Comparison of ENCODE assay signal across 21 cellular contexts in genomic region chrX:108456971-108457477, GRCh38. TPM values are rescaled to one million over a fixed set of nuclear protein-coding genes. Genes with fewer than 3 reads are reported as not detected.
"Had no signal": no experiment of that assay in that cellular context is flagged by ENCODE, and none has a peak within 500 bp of the region (broad histone marks: within the 10 kb centered on the region; RNA-seq: fewer than 3 reads in every experiment).

No MANE protein-coding gene starts in this region.

- DNase-seq: activated CD4-positive, alpha-beta T cell treated with anti-CD3 and anti-CD28 coated beads for 1 hour; activated CD4-positive, alpha-beta T cell treated with anti-CD3 and anti-CD28 coated beads, Interleukin-2, amount 50 U/mL, for 1 hour; activated gamma-delta T cell treated with Interleukin-2 at 50 U/mL for 16 hours; activated T-cell treated with anti-CD3 and anti-CD28 coated beads, Interleukin-2, amount 50 U/mL, for 1 hour; anterior cingulate cortex; endodermal cell; foreskin keratinocyte; glutamatergic neuron; immature natural killer cell; natural killer cell; stimulated activated CD4-positive, alpha-beta T cell treated with anti-CD3 and anti-CD28 coated beads, Interleukin-4, amount 100 ng/mL, for 24 hours; stimulated activated naive CD4-positive, alpha-beta T cell treated with Interleukin-2 at 50 U/mL for 16 hours; T-cell; upper lobe of left lung; WERI-Rb-1 had no signal

- H3K27me3 ChIP-seq: foreskin keratinocyte, hepatocyte, upper lobe of left lung had no signal

- H3K9me3 ChIP-seq: thoracic aorta, upper lobe of left lung had no signal

- H3K27ac ChIP-seq: coronary artery, foreskin keratinocyte, hepatocyte, thoracic aorta, upper lobe of left lung, WERI-Rb-1 had no signal

- ATAC-seq: foreskin keratinocyte, left lobe of liver, natural killer cell, T-cell had no signal

- FAIRE-seq: TTC549 had no signal

- H3K4me2 ChIP-seq: hepatocyte had no signal

- H3K36me3 ChIP-seq: thoracic aorta, upper lobe of left lung, WERI-Rb-1 had no signal

- H3K4me3 ChIP-seq: coronary artery, hepatocyte, thoracic aorta, upper lobe of left lung had no signal

- H2AFZ ChIP-seq: hepatocyte had no signal

- H3K4me1 ChIP-seq: foreskin keratinocyte, upper lobe of left lung had no signal

RNA-seq across cellular contexts. Expression of gene COL4A5, which starts 17.4 kb away (rescaled TPM):
- total RNA-seq: natural killer cell had no signal
- polyA plus RNA-seq: immature natural killer cell had no signal

RNA-seq across cellular contexts. Expression of gene COL4A6, which starts 18.8 kb away (rescaled TPM):
- total RNA-seq: natural killer cell, osteoblast had no signal
- polyA plus RNA-seq: immature natural killer cell had no signal
